11 cellular contexts compared by ENCODE assay signal in the genomic region with DNA sequence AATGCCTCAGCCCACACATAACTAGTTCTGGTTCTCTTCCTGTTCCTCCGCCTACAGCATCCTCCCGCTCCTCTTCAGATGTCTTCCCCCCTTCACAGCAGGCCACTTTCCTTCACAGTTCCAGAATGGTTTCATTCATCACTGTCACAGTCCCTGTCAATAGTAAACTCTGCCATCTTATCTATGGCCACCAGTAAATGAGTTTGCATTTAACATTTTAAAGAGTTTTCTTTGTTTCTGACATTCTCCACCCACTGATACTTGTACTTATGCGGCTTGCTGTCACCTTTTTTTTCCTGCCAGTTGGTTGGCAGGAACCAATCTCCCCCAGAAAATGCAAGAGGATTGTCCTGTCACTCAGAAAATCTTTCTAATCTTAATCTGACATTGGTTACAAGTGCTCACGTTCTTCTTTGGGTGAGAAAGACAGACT.
DNase-seq lines count a peak whose midpoint lies in the region; ATAC-seq and TF ChIP-seq lines count a peak whose summit lies in the region.
"Had no signal": no experiment of that assay in that cellular context is flagged by ENCODE, and none has a peak within 500 bp of the region (broad histone marks: within the 10 kb centered on the region; RNA-seq: fewer than 3 reads in every experiment).

No MANE protein-coding gene starts in this region.

- DNase-seq in midbrain (lab: John Stamatoyannopoulos, UW): no peak
- no peak for DNase-seq in WERI-Rb-1
- no peak for DNase-seq in ascending aorta (ENCODE audit: low spot score in 2 of 2)
- DNase-seq in NCI-H1436 treated with DMSO at 0.1 percent for 48 hours (lab: John Stamatoyannopoulos, UW): no peak
- DNase-seq: endodermal cell, tibial artery had no signal

- H3K27ac ChIP-seq in ACC112 (ENCODE audit: low read depth, low read length) (no peak overlapping the region), WERI-Rb-1 (no peak overlapping the region), ascending aorta (no peak overlapping the region)
- H3K27ac ChIP-seq: C4-2B, tibial artery had no signal

- peak overlapping the region; percentile 7 for H3K27ac Mint-ChIP-seq in activated T-helper 17 cell treated with anti-CD3 and anti-CD28 coated beads, Interleukin-2, amount 50 U/mL, for 72 hours
- H3K27ac Mint-ChIP-seq: endodermal cell had no signal

- no peak for TF ChIP-seq CTCF in WERI-Rb-1 (IDR thresholded peaks at IDR 0.05; ENCODE audit: low read depth, low read length)
- no peak for TF ChIP-seq CTCF in ascending aorta (IDR thresholded peaks at IDR 0.05)

- no peaks in the 10 kb centered on the region for H3K36me3 ChIP-seq in ACC112 (ENCODE audit: insufficient read depth, low read length)
- no peaks in the 10 kb centered on the region for H3K36me3 ChIP-seq in WERI-Rb-1
- no peaks in the 10 kb centered on the region for H3K36me3 ChIP-seq in ascending aorta
- H3K36me3 ChIP-seq: tibial artery had no signal

- H3K4me3 ChIP-seq in ACC112 (ENCODE audit: low read depth, low read length) (no peak overlapping the region), WERI-Rb-1 (ENCODE audit: low read depth, low read length) (no peak overlapping the region), ascending aorta (no peak overlapping the region)
- H3K4me3 ChIP-seq: tibial artery had no signal

- peak overlapping the region; percentile 52 for H3K4me3 Mint-ChIP-seq in activated T-helper 17 cell treated with anti-CD3 and anti-CD28 coated beads, Interleukin-2, amount 50 U/mL, for 72 hours
- H3K4me3 Mint-ChIP-seq: endodermal cell had no signal

- H3K4me1 Mint-ChIP-seq in activated T-helper 17 cell treated with anti-CD3 and anti-CD28 coated beads, Interleukin-2, amount 50 U/mL, for 72 hours: peaks cover 6% of the 10 kb centered on the region

- H3K27me3 ChIP-seq in ACC112 (ENCODE audit: insufficient read depth, low read length): no peaks in the 10 kb centered on the region
- H3K27me3 ChIP-seq in WERI-Rb-1 (ENCODE audit: insufficient read depth, low read depth, severe bottlenecking): peaks cover 31% of the 10 kb centered on the region
- H3K27me3 ChIP-seq in ascending aorta: no peaks in the 10 kb centered on the region
- H3K27me3 ChIP-seq: tibial artery had no signal

- ATAC-seq in GM19328 (IDR thresholded peaks at IDR 0.05; ENCODE audit: unreplicated experiment) (peak; percentile 38), HG02943 (IDR thresholded peaks at IDR 0.05; ENCODE audit: low read depth, unreplicated experiment) (peak; percentile 46)
- peak; percentile 67 for ATAC-seq in activated T-helper 17 cell treated with anti-CD3 and anti-CD28 coated beads, Interleukin-2, amount 50 U/mL, for 72 hours (replicated peaks)

- peaks cover 5% of the 10 kb centered on the region for H3K27me3 Mint-ChIP-seq in activated T-helper 17 cell treated with anti-CD3 and anti-CD28 coated beads, Interleukin-2, amount 50 U/mL, for 72 hours

- no peaks in the 10 kb centered on the region for H3K36me3 Mint-ChIP-seq in activated T-helper 17 cell treated with anti-CD3 and anti-CD28 coated beads, Interleukin-2, amount 50 U/mL, for 72 hours (ENCODE audit: low read depth)

- no peaks in the 10 kb centered on the region for H3K9me3 ChIP-seq in WERI-Rb-1 (ENCODE audit: severe bottlenecking)
- no peaks in the 10 kb centered on the region for H3K9me3 ChIP-seq in ascending aorta
- H3K9me3 ChIP-seq: tibial artery had no signal

- intact Hi-C loops in ascending aorta (cut with DNase I): no loop called here

- no peaks in the 10 kb centered on the region for H3K79me2 ChIP-seq in ACC112 (ENCODE audit: control insufficient read depth, insufficient read depth, low read length, unreplicated experiment)

- peak overlapping the region; percentile 62 for H2AFZ ChIP-seq in ACC112 (ENCODE audit: low read length, unreplicated experiment)

- H3K4me1 ChIP-seq in ACC112 (ENCODE audit: control insufficient read depth, insufficient read depth, low read length, unreplicated experiment) (peaks cover 18% of the 10 kb centered on the region), ascending aorta (no peaks in the 10 kb centered on the region)
- H3K4me1 ChIP-seq: tibial artery had no signal

- no peaks in the 10 kb centered on the region for H3K9me3 Mint-ChIP-seq in activated T-helper 17 cell treated with anti-CD3 and anti-CD28 coated beads, Interleukin-2, amount 50 U/mL, for 72 hours
